ENCODE assay signal across 19 cellular contexts in the genomic region with DNA sequence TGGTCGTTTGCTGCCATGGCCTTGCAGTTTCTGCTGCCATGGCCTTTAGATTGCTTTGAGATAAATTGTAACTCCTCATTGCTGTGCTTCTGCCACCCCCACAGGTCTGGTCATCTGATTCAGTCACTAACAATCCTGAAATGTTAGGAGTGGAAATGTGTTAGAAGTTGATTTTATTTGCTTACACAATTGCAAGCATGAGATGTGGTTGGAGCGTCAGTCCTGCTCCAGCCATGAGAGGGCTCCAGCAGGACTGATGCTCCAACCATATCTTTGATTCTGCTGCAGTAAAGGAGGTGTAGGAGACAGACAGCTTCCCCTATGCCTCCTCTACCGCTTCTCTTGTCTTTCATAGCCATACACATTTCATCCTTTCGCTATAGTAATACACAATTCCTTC.
"Had no signal": no experiment of that assay in that cellular context is flagged by ENCODE, and none has a peak within 500 bp of the region (broad histone marks: within the 10 kb centered on the region; RNA-seq: fewer than 3 reads in every experiment).

No MANE protein-coding gene starts in this region.

- H3K27ac ChIP-seq: ascending aorta, breast epithelium, epithelial cell of prostate, gastrocnemius medialis, left ventricle myocardium inferior, transverse colon had no signal

- H3K36me3 ChIP-seq: breast epithelium, gastrocnemius medialis had no signal

- DNase-seq: activated CD4-positive, CD25-positive, alpha-beta regulatory T cell treated with anti-CD3 and anti-CD28 coated beads, Interleukin-2, amount 50 U/mL, for 72 hours; activated naive CD4-positive, alpha-beta T cell treated with anti-CD3 and anti-CD28 coated beads for 36 hours; activated naive CD8-positive, alpha-beta T cell treated with anti-CD3 and anti-CD28 coated beads, Interleukin-2, amount 50 U/mL, for 24 hours; cerebellar nuclear complex; effector memory CD8-positive, alpha-beta T cell; gastrocnemius medialis; kidney; left ventricle myocardium inferior; mucosa of descending colon; naive thymus-derived CD8-positive, alpha-beta T cell; posterior cingulate gyrus; retina; stimulated activated CD4-positive, alpha-beta T cell treated with anti-CD3 and anti-CD28 coated beads, Interleukin-4, amount 100 ng/mL, for 4 hours; stimulated activated CD8-positive, alpha-beta memory T cell treated with anti-CD3 and anti-CD28 coated beads, Interleukin-4, amount 100 ng/mL, for 48 hours; stimulated activated naive CD8-positive, alpha-beta T cell treated with anti-CD3 and anti-CD28 coated beads, Interleukin-15, Interleukin-2, amounts not matched to agents 100 U/mL and 50 U/mL, for 24 hours; transverse colon had no signal

- H3K9me3 ChIP-seq: ascending aorta, breast epithelium, gastrocnemius medialis, left ventricle myocardium inferior, mucosa of descending colon, transverse colon had no signal

- H3K4me1 ChIP-seq: ascending aorta, breast epithelium, gastrocnemius medialis had no signal

- ATAC-seq: activated naive CD8-positive, alpha-beta T cell treated with anti-CD3 and anti-CD28 coated beads, Interleukin-2, amount 50 U/mL, for 24 hours; effector memory CD8-positive, alpha-beta T cell; gastrocnemius medialis; mucosa of descending colon; naive thymus-derived CD8-positive, alpha-beta T cell; stimulated activated naive CD8-positive, alpha-beta T cell treated with anti-CD3 and anti-CD28 coated beads, Interleukin-15, Interleukin-2, amounts not matched to agents 100 U/mL and 50 U/mL, for 24 hours had no signal

- H3K27me3 ChIP-seq: ascending aorta, breast epithelium, gastrocnemius medialis, transverse colon had no signal

- H3K4me3 ChIP-seq: ascending aorta, breast epithelium, gastrocnemius medialis, left ventricle myocardium inferior, mucosa of descending colon, transverse colon had no signal
